ENCODE assay signal across 8 cellular contexts in the genomic region with DNA sequence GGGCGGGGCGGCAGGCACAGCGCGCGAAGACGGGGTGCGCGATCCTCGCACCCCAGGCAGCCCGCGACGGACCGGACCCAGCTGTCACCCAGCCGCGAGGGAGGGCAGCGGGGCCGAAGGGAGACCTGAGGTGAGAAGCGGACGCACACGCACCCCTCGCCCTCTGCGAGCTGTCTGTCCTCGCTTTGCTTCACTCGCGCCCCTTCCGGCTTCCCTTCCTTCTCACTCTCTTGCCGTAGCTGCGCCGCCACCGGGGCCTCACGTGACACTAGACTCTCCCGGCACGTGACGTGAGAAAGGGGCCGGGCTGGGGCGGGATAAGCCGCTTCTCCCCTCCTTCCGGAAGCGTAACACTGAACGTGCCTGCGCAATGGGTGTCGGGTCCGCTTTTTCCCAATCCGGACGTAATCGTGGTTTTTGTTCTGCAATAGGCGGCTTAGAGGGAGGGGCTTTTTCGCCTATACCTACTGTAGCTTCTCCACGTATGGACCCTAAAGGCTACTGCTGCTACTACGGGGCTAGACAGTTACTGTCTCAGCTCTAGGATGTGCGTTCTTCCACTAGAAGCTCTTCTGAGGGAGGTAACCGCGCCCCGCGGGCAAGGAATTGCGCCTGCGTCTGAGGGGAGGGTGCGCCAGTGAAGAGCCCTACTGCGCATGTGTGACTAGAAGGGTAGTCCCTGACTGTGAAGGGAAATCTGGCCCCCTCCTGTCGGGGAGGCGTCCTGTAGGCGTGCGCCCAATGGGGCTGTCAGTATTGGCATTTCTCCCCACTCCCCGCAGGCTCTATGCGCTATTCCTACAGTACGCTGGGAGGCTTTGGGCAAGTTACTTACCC. TPM values are rescaled to one million over a fixed set of nuclear protein-coding genes. Genes with fewer than 3 reads are reported as not detected.
DNase-seq lines count a peak whose midpoint lies in the region; ATAC-seq and TF ChIP-seq lines count a peak whose summit lies in the region.

A gene (minus strand): TSS at position 270 of the 837 bp plus-strand sequence. CDS start 434 bp downstream, outside the sequence.
A gene with protein sequence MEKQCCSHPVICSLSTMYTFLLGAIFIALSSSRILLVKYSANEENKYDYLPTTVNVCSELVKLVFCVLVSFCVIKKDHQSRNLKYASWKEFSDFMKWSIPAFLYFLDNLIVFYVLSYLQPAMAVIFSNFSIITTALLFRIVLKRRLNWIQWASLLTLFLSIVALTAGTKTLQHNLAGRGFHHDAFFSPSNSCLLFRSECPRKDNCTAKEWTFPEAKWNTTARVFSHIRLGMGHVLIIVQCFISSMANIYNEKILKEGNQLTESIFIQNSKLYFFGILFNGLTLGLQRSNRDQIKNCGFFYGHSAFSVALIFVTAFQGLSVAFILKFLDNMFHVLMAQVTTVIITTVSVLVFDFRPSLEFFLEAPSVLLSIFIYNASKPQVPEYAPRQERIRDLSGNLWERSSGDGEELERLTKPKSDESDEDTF (plus strand): TSS at position 353 of the 837 bp plus-strand sequence. CDS start 1,359 bp downstream, outside the sequence.

- DNase-seq in H7 (peak; percentile 90), M059J (ENCODE audit: low read depth) (peak; percentile 99), SHP77 (lab: John Stamatoyannopoulos, UW) (peak; percentile 98), fibroblast of pulmonary artery (ENCODE audit: low read depth) (peak; percentile 99)
- DNase-seq in activated effector memory CD4-positive, alpha-beta T cell treated with Interleukin-2 at 50 U/mL for 16 hours, result peak; percentile 99
- peak; percentile 98 for DNase-seq in natural killer cell treated with Interleukin-12 subunit alpha and Interleukin-12 subunit beta and Interleukin-15 and Interleukin-18, amount 100 ng/mL, for 72 hours (ENCODE audit: low spot score)
- peak; percentile 99 for DNase-seq in stimulated activated naive CD8-positive, alpha-beta T cell treated with anti-CD3 and anti-CD28 coated beads, Interleukin-15, Interleukin-2, amounts not matched to agents 100 U/mL and 50 U/mL, for 24 hours

- peaks cover 6% of the 10 kb centered on the region for H3K36me3 Mint-ChIP-seq in natural killer cell treated with Interleukin-12 subunit alpha and Interleukin-12 subunit beta and Interleukin-15 and Interleukin-18, amount 100 ng/mL, for 72 hours

- ATAC-seq in natural killer cell treated with Interleukin-12 subunit alpha and Interleukin-12 subunit beta and Interleukin-15 and Interleukin-18, amount 100 ng/mL, for 72 hours, result peak; percentile 91
- ATAC-seq in stimulated activated naive CD8-positive, alpha-beta T cell treated with anti-CD3 and anti-CD28 coated beads, Interleukin-15, Interleukin-2, amounts not matched to agents 100 U/mL and 50 U/mL, for 24 hours, result peak; percentile 89

- no peaks in the 10 kb centered on the region for H3K9me3 Mint-ChIP-seq in natural killer cell treated with Interleukin-12 subunit alpha and Interleukin-12 subunit beta and Interleukin-15 and Interleukin-18, amount 100 ng/mL, for 72 hours

- H3K4me3 ChIP-seq in H7 (ENCODE audit: insufficient read depth, low read depth, low read length) (peak within 1 kb of the TSS; percentile 99), fibroblast of pulmonary artery (replicated peaks; ENCODE audit: low read depth, low read length) (peak within 1 kb of the TSS; percentile 83)

- peaks cover 24 to 40% of the 10 kb centered on the region in 2 donors for H3K4me1 Mint-ChIP-seq in natural killer cell treated with Interleukin-12 subunit alpha and Interleukin-12 subunit beta and Interleukin-15 and Interleukin-18, amount 100 ng/mL, for 72 hours (ENCODE audit: low read depth in 2 of 2)

- no peaks in the 10 kb centered on the region for H3K9me3 ChIP-seq in ES-I3 (ENCODE audit: control insufficient read depth, insufficient read depth, low read length)

- H3K27me3 Mint-ChIP-seq in natural killer cell treated with Interleukin-12 subunit alpha and Interleukin-12 subunit beta and Interleukin-15 and Interleukin-18, amount 100 ng/mL, for 72 hours, result no peaks in the 10 kb centered on the region

- no peak for TF ChIP-seq CTCF in fibroblast of pulmonary artery (IDR thresholded peaks at IDR 0.05; ENCODE audit: low read length, missing control alignments)

- no peaks in the 10 kb centered on the region; the same call in 1 of the 2 replicates for H3K36me3 ChIP-seq in ES-I3 (ENCODE audit: insufficient read depth, low read length)
- peaks cover 2% of the 10 kb centered on the region for H3K36me3 ChIP-seq in H7 (replicated peaks; ENCODE audit: control insufficient read depth, insufficient read depth, low read length)

- peak within 1 kb of the TSS; percentile 84 for H3K9ac ChIP-seq in ES-I3 (ENCODE audit: low read depth, low read length)

- peak within 1 kb of the TSS; percentile 91 to 98 for H3K27ac Mint-ChIP-seq in natural killer cell treated with Interleukin-12 subunit alpha and Interleukin-12 subunit beta and Interleukin-15 and Interleukin-18, amount 100 ng/mL, for 72 hours

- H3K4me3 Mint-ChIP-seq in natural killer cell treated with Interleukin-12 subunit alpha and Interleukin-12 subunit beta and Interleukin-15 and Interleukin-18, amount 100 ng/mL, for 72 hours, result peak within 1 kb of the TSS; percentile 90

- peaks cover 25% of the 10 kb centered on the region for H3K4me1 ChIP-seq in ES-I3 (ENCODE audit: insufficient read depth, low read length)

- no peaks in the 10 kb centered on the region for H3K27me3 ChIP-seq in H7 (ENCODE audit: control insufficient read depth, insufficient read depth, low read length)

RNA-seq across cellular contexts. Expression of the first gene that starts in this region (rescaled TPM):
- 53.9 and 64.1 TPM in 2 replicates for total RNA-seq in H7 (2014; rRNA removed; shearing (Covaris generic))
- 123 and 145 TPM in 2 replicates for total RNA-seq in M059J (2014; rRNA removed; shearing (Covaris generic))
- 10 to 100 TPM; 44.7 to 54.3 TPM for total RNA-seq in natural killer cell treated with Interleukin-12 subunit alpha and Interleukin-12 subunit beta and Interleukin-15 and Interleukin-18, amount 100 ng/mL, for 72 hours

RNA-seq across cellular contexts. Expression of the second gene that starts in this region (rescaled TPM):
- 44.4 and 51.5 TPM in 2 replicates for total RNA-seq in H7 (2014; rRNA removed; shearing (Covaris generic))
- total RNA-seq in M059J (2014; rRNA removed; shearing (Covaris generic)), result 42.7 and 81.3 TPM in 2 replicates
- 10 to 100 TPM in 1 of 2 donors, 1 to 10 TPM in 1; 9.9 to 18.0 TPM for total RNA-seq in natural killer cell treated with Interleukin-12 subunit alpha and Interleukin-12 subunit beta and Interleukin-15 and Interleukin-18, amount 100 ng/mL, for 72 hours

Comparison
In these comparisons a context has a peak if more than half of its experiments do, and no peak if none do; other contexts are left out.
1. Peak in every context shown above with its lines: DNase-seq, ATAC-seq and H3K4me3 ChIP-seq.